ENCODE assay signal across 9 cellular contexts in genomic region chr10:88386204-88386877, GRCh38.
DNase-seq lines count a peak whose midpoint lies in the region; ATAC-seq and TF ChIP-seq lines count a peak whose summit lies in the region.
"Had no signal": no experiment of that assay in that cellular context is flagged by ENCODE, and none has a peak within 500 bp of the region (broad histone marks: within the 10 kb centered on the region; RNA-seq: fewer than 3 reads in every experiment).

No MANE protein-coding gene starts in this region.

- DNase-seq in CD8-positive, alpha-beta memory T cell, result no peak
- DNase-seq in chondrocyte (ENCODE audit: low spot score), result no peak
- DNase-seq in myocyte (ENCODE audit: low read depth), result peak; percentile 37
- no peak for DNase-seq in SHP77 treated with DMSO at 0.1 percent for 48 hours (lab: John Stamatoyannopoulos, UW)
- DNase-seq in GOT3 (lab: John Stamatoyannopoulos, UW), result no peak
- DNase-seq in NCI-H187 treated with DMSO at 0.1 percent for 48 hours (lab: John Stamatoyannopoulos, UW), result no peak

- H3K27me3 ChIP-seq in CD8-positive, alpha-beta memory T cell (ENCODE audit: insufficient read depth, low read length, poor library complexity, severe bottlenecking), result no peaks in the 10 kb centered on the region

- POLR2A ChIA-PET in CD8-positive, alpha-beta memory T cell (lab: Charles Lee), result interaction anchor here (0.7 to 3.6 kb wide), 5 partner anchors 20 to 568 kb away, joined by 3 to 22 read pairs (median 3); partner anchors contain the start of genes ATAD1, KLLN, PTEN and RNLS

- H3K36me3 Mint-ChIP-seq in CD8-positive, alpha-beta memory T cell, result no peaks in the 10 kb centered on the region
- peaks cover 1% of the 10 kb centered on the region for H3K36me3 Mint-ChIP-seq in chondrocyte (ENCODE audit: low read depth)

- peak overlapping the region; percentile 75 for H3K27ac ChIP-seq in CD8-positive, alpha-beta memory T cell (ENCODE audit: low read depth, low read length)

- no peaks in the 10 kb centered on the region for H3K27me3 Mint-ChIP-seq in CD8-positive, alpha-beta memory T cell
- no peaks in the 10 kb centered on the region for H3K27me3 Mint-ChIP-seq in chondrocyte (ENCODE audit: low read depth)

- ATAC-seq in GM19468 (IDR thresholded peaks at IDR 0.05; ENCODE audit: extremely low read depth, unreplicated experiment), result peak; percentile 14
- ATAC-seq in HG03521 (IDR thresholded peaks at IDR 0.05; ENCODE audit: unreplicated experiment), result peak; percentile 22

- peak overlapping the region in 1 of 8 donors; percentile 95 for H3K27ac Mint-ChIP-seq in CD8-positive, alpha-beta memory T cell
- H3K27ac Mint-ChIP-seq in chondrocyte (ENCODE audit: unreplicated experiment), result peak overlapping the region; percentile 56

- peak overlapping the region in 2 of 7 donors; percentile 24 to 86 for H3K4me3 Mint-ChIP-seq in CD8-positive, alpha-beta memory T cell
- no peak overlapping the region for H3K4me3 Mint-ChIP-seq in chondrocyte (ENCODE audit: unreplicated experiment)

- peak overlapping the region; percentile 51 for H3K4me3 ChIP-seq in CD8-positive, alpha-beta memory T cell (ENCODE audit: low read length)
- H3K4me3 ChIP-seq: HAP-1 had no signal

- peaks cover 0 to 23% (median 9%) of the 10 kb centered on the region in 3 donors for H3K4me1 Mint-ChIP-seq in CD8-positive, alpha-beta memory T cell
- H3K4me1 Mint-ChIP-seq in chondrocyte (ENCODE audit: low read depth), result no peaks in the 10 kb centered on the region

- TF ChIP-seq CTCF in chondrocyte (IDR thresholded peaks at IDR 0.05), result no peak

- no peaks in the 10 kb centered on the region for H3K36me3 ChIP-seq in CD8-positive, alpha-beta memory T cell (ENCODE audit: insufficient read depth, low read length)
- H3K36me3 ChIP-seq: HAP-1 had no signal

- no peaks in the 10 kb centered on the region for H3K9me3 ChIP-seq in CD8-positive, alpha-beta memory T cell (ENCODE audit: low read length)
- H3K9me3 ChIP-seq: HAP-1 had no signal

- H3K4me1 ChIP-seq in CD8-positive, alpha-beta memory T cell (ENCODE audit: insufficient read depth, low read length), result peaks cover 64% of the 10 kb centered on the region

- CTCF ChIA-PET in CD8-positive, alpha-beta memory T cell (lab: Charles Lee), result interaction anchor here (1.1 to 6.4 kb wide), 7 partner anchors 10 to 536 kb away, joined by 3 to 106 read pairs (median 4); partner anchors contain the start of genes KLLN and PTEN

- no peaks in the 10 kb centered on the region for H3K9me3 Mint-ChIP-seq in CD8-positive, alpha-beta memory T cell
- H3K9me3 Mint-ChIP-seq in chondrocyte (ENCODE audit: low read depth), result peaks cover 7% of the 10 kb centered on the region
